6 cellular contexts compared by ENCODE assay signal in the genomic region with DNA sequence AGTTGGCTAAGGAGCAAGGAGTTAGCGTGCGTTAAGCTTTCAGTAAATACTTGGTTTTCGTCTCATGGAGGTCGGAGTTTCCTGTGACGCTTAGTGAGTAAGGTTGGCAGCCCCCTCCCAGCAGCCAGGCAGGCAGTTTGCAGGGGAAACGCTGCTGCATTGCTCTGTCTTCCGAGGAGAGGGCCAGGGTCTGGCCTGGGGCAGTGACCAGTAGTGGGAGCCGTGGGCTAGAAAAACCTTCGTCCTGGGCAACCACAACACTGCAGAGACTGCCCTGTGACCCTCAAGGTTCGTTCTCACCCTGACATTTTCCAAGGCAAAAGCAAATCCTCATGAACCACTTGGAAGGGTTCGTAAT.
A peak's percentile ranks its signal among the peaks of the same experiment; 100 is the strongest.
DNase-seq lines count a peak whose midpoint lies in the region; ATAC-seq lines count a peak whose summit lies in the region.

No MANE protein-coding gene starts in this region.

- H3K36me3 ChIP-seq in mucosa of stomach (ENCODE audit: control insufficient read depth, insufficient read depth, low read length), result no peaks in the 10 kb centered on the region

- H3K9me3 ChIP-seq in mucosa of stomach (ENCODE audit: control insufficient read depth, low read length), result no peaks in the 10 kb centered on the region

- peak; percentile 5 for ATAC-seq in HG03342 (IDR thresholded peaks at IDR 0.05; ENCODE audit: unreplicated experiment)
- ATAC-seq in GM18498 (IDR thresholded peaks at IDR 0.05; ENCODE audit: unreplicated experiment), result no peak
- ATAC-seq in GM18909 (IDR thresholded peaks at IDR 0.05; ENCODE audit: poor library complexity, unreplicated experiment), result no peak

- peaks cover 25% of the 10 kb centered on the region for H3K4me1 ChIP-seq in mucosa of stomach (ENCODE audit: control insufficient read depth, insufficient read depth, low read length)

- DNase-seq in amniotic epithelial cell (ENCODE audit: low read depth) (peak; percentile 12), NCI-H748 treated with DMSO at 0.1 percent for 48 hours (lab: John Stamatoyannopoulos, UW) (no peak)

- H3K27me3 ChIP-seq in mucosa of stomach (ENCODE audit: control insufficient read depth, insufficient read depth, low read length), result no peaks in the 10 kb centered on the region

- peak overlapping the region; percentile 85 for H3K4me3 ChIP-seq in mucosa of stomach (ENCODE audit: low read length)

- peak overlapping the region; percentile 95 for H3K9ac ChIP-seq in mucosa of stomach (ENCODE audit: low read length)
